Comparison of ENCODE assay signal across 17 cellular contexts in genomic region chr15:58777107-58777506, GRCh38. TPM values are rescaled to one million over a fixed set of nuclear protein-coding genes. Genes with fewer than 3 reads are reported as not detected.
A peak's percentile ranks its signal among the peaks of the same experiment; 100 is the strongest.
DNase-seq lines count a peak whose midpoint lies in the region; ATAC-seq, FAIRE-seq and TF ChIP-seq lines count a peak whose summit lies in the region.
"Had no signal": no experiment of that assay in that cellular context is flagged by ENCODE, and none has a peak within 500 bp of the region (broad histone marks: within the 10 kb centered on the region; RNA-seq: fewer than 3 reads in every experiment).

No MANE protein-coding gene starts in this region.

- peak; percentile 83 for FAIRE-seq in GM19239 (lab: Jason Lieb, UNC)
- FAIRE-seq: colon had no signal

- no peak overlapping the region for H3K4me3 ChIP-seq in GM12864 (ENCODE audit: low read depth, low read length)
- H3K4me3 ChIP-seq: HAP-1, heart right ventricle had no signal

- DNase-seq in GM12864 (ENCODE audit: low read depth) (peak; percentile 15), GM19239 (ENCODE audit: insufficient read length, low spot score) (no peak), activated B cell treated with CpG ODN at 0.5 μM for 24 hours (no peak), HPDE6-E6E7 (ENCODE audit: extremely low spot score) (no peak), DMS79 (lab: John Stamatoyannopoulos, UW) (no peak)
- DNase-seq in stimulated activated CD4-positive, alpha-beta T cell treated with anti-CD3 and anti-CD28 coated beads, Interleukin-4, amount 100 ng/mL, for 24 hours, result no peak
- DNase-seq: activated CD4-positive, alpha-beta T cell treated with anti-CD3 and anti-CD28 coated beads for 1 hour; activated T-cell treated with anti-CD3 and anti-CD28 coated beads for 4 hours; DMS53; heart right ventricle; left cardiac atrium; NCI-H1694 treated with DMSO at 0.1 percent for 48 hours; NCI-H524 treated with DMSO at 0.1 percent for 48 hours had no signal

- H3K27ac Mint-ChIP-seq in activated B cell treated with CpG ODN at 0.5 μM for 24 hours, result peak overlapping the region; percentile 25

- peak overlapping the region; percentile 38 for H3K4me3 Mint-ChIP-seq in activated B cell treated with CpG ODN at 0.5 μM for 24 hours

- H3K4me1 Mint-ChIP-seq in activated B cell treated with CpG ODN at 0.5 μM for 24 hours, result peaks cover 7% of the 10 kb centered on the region

- ATAC-seq in HG02798 (IDR thresholded peaks at IDR 0.05; ENCODE audit: poor library complexity, unreplicated experiment) (peak; percentile 79), activated B cell treated with CpG ODN at 0.5 μM for 24 hours (ENCODE audit: low read depth) (no peak), GM19023 (IDR thresholded peaks at IDR 0.05; ENCODE audit: unreplicated experiment) (no peak)
- ATAC-seq: heart right ventricle, left cardiac atrium had no signal

- CTCF ChIA-PET in activated B cell treated with CpG ODN at 0.5 μM for 24 hours (lab: Charles Lee), result no interaction called here

- no peaks in the 10 kb centered on the region for H3K9me3 Mint-ChIP-seq in activated B cell treated with CpG ODN at 0.5 μM for 24 hours

- no peak for TF ChIP-seq CTCF in GM12864 (IDR thresholded peaks at IDR 0.05; ENCODE audit: low read depth, low read length, missing control alignments)
- no peak for TF ChIP-seq CTCF in activated B cell treated with CpG ODN at 0.5 μM for 24 hours (IDR thresholded peaks at IDR 0.05)

- H3K36me3 Mint-ChIP-seq in activated B cell treated with CpG ODN at 0.5 μM for 24 hours (ENCODE audit: low read depth), result peaks cover 4% of the 10 kb centered on the region

- intact Hi-C loops in activated B cell treated with CpG ODN at 0.5 μM for 24 hours (cut with micrococcal nuclease), result loop anchor here (10.0 kb wide), 2 partner anchors 638 to 878 kb away; partner anchors contain the start of gene GTF2A2

- no peaks in the 10 kb centered on the region for H3K27me3 Mint-ChIP-seq in activated B cell treated with CpG ODN at 0.5 μM for 24 hours

- POLR2A ChIA-PET in activated B cell treated with CpG ODN at 0.5 μM for 24 hours (lab: Charles Lee), result interaction anchor here (0.7 to 1.4 kb wide), 2 partner anchors 28 to 766 kb away, joined by 3 read pairs; partner anchors contain the start of gene ADAM10

RNA-seq across cellular contexts. Expression of gene MINDY2, which starts 6.0 kb away (rescaled TPM):
- 5.8 and 6.2 TPM in 2 replicates for total RNA-seq in activated B cell treated with CpG ODN at 0.5 μM for 24 hours

RNA-seq across cellular contexts. Expression of gene ADAM10, which starts 27.6 kb away (rescaled TPM):
- total RNA-seq in activated B cell treated with CpG ODN at 0.5 μM for 24 hours, result 87.7 and 91.6 TPM in 2 replicates
